Comparison of ENCODE assay signal across 39 cellular contexts in the genomic region with DNA sequence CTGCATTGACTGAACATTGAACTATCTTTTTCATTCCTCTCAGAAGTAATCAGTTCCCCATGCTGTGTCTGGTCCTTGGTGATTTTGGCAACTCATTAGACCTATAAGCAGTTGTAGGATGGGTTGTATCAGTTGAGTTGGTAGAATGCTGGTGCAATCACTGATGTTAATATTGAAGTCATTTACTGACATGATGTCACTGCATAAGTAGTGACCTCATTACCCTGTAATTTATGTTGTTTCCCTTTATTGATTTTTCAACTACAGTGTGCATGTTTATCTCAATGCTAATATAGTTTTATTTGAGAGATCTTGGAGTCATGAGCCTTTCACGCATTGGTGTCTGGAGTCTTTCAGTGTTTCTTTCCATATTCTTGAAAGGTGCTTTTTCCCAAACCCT.
"Had no signal": no experiment of that assay in that cellular context is flagged by ENCODE, and none has a peak within 500 bp of the region (broad histone marks: within the 10 kb centered on the region; RNA-seq: fewer than 3 reads in every experiment).

No MANE protein-coding gene starts in this region.

- H3K4me3 Mint-ChIP-seq: activated naive CD4-positive, alpha-beta T cell treated with anti-CD3 and anti-CD28 coated beads for 36 hours; activated naive CD4-positive, alpha-beta T cell treated with anti-CD3 and anti-CD28 coated beads, Interleukin-2, amount 10 ng/mL, durations not matched to agents 7 days and 5 days; activated naive CD4-positive, alpha-beta T cell treated with anti-CD3 and anti-CD28 coated beads, Interleukin-2, amount 50 U/mL, for 24 hours; activated naive CD8-positive, alpha-beta T cell; activated naive CD8-positive, alpha-beta T cell treated with anti-CD3 and anti-CD28 coated beads for 36 hours; activated naive CD8-positive, alpha-beta T cell treated with anti-CD3 and anti-CD28 coated beads, Interleukin-2, amount 10 ng/mL, durations not matched to agents 7 days and 5 days; activated naive CD8-positive, alpha-beta T cell treated with anti-CD3 and anti-CD28 coated beads, Interleukin-2, amount 50 U/mL, for 24 hours; activated T-cell treated with anti-CD3 and anti-CD28 coated beads, Interleukin-2, amount 50 U/mL, for 24 hours; activated T-cell treated with anti-CD3 and anti-CD28 coated beads, Interleukin-2, amount 50 U/mL, for 4 hours; activated T-cell treated with anti-CD3 and anti-CD28 coated beads, Interleukin-2, amount 50 U/mL, for 72 hours; activated T-helper 1 cell treated with anti-CD3 and anti-CD28 coated beads, Interleukin-12 subunit alpha, Interleukin-12 subunit beta, Interleukin-2, Interleukin-4 antibody, amounts not matched to agents 30 ng/mL and 10 ng/mL and 1 ng/mL, durations not matched to agents 14 hours and 24 hours and 36 hours; activated T-helper 17 cell treated with anti-CD3 and anti-CD28 coated beads, Interleukin-2, amount 50 U/mL, for 72 hours; brain; central memory CD8-positive, alpha-beta T cell had no signal

- H3K27me3 ChIP-seq: adrenal gland, ascending aorta, body of pancreas, brain microvascular endothelial cell, breast epithelium, cardiac muscle cell had no signal

- H3K36me3 ChIP-seq: adrenal gland, ascending aorta, brain microvascular endothelial cell, breast epithelium, cardiac muscle cell had no signal

- FAIRE-seq: bronchial epithelial cell had no signal

- H3K9me3 Mint-ChIP-seq: activated naive CD4-positive, alpha-beta T cell treated with anti-CD3 and anti-CD28 coated beads for 36 hours; activated naive CD4-positive, alpha-beta T cell treated with anti-CD3 and anti-CD28 coated beads, Interleukin-2, amount 10 ng/mL, durations not matched to agents 7 days and 5 days; activated naive CD4-positive, alpha-beta T cell treated with anti-CD3 and anti-CD28 coated beads, Interleukin-2, amount 50 U/mL, for 24 hours; activated naive CD4-positive, alpha-beta T cell treated with anti-CD3 and anti-CD28 coated beads, Interleukin-2, amount 50 U/mL, for 72 hours; activated naive CD8-positive, alpha-beta T cell treated with anti-CD3 and anti-CD28 coated beads, Interleukin-2, amount 10 ng/mL, durations not matched to agents 7 days and 5 days; activated naive CD8-positive, alpha-beta T cell treated with anti-CD3 and anti-CD28 coated beads, Interleukin-2, amount 50 U/mL, for 24 hours; activated T-helper 2 cell treated with anti-CD3 and anti-CD28 coated beads, Interferon-gamma antibody, Interleukin-2, Interleukin-4, amounts not matched to agents 10 μg/mL and 5 μg/mL and 100 μg/mL, durations not matched to agents 14 hours and 24 hours and 36 hours had no signal

- ATAC-seq: activated naive CD4-positive, alpha-beta T cell treated with anti-CD3 and anti-CD28 coated beads, Interleukin-2, amount 50 U/mL, for 72 hours; activated naive CD8-positive, alpha-beta T cell treated with anti-CD3 and anti-CD28 coated beads, Interleukin-2, amount 50 U/mL, for 24 hours; activated T-cell treated with anti-CD3 and anti-CD28 coated beads, Interleukin-2, amount 50 U/mL, for 4 hours; activated T-cell treated with anti-CD3 and anti-CD28 coated beads, Interleukin-2, amount 50 U/mL, for 72 hours; activated T-helper 17 cell treated with anti-CD3 and anti-CD28 coated beads, Interleukin-2, amount 50 U/mL, for 72 hours; body of pancreas had no signal

- H3K4me3 ChIP-seq: adrenal gland, ascending aorta, body of pancreas, breast epithelium, cardiac muscle cell had no signal

- H3K4me1 ChIP-seq: adrenal gland, ascending aorta, body of pancreas, breast epithelium had no signal

- H3K36me3 Mint-ChIP-seq: activated naive CD4-positive, alpha-beta T cell treated with anti-CD3 and anti-CD28 coated beads, Interleukin-2, amount 10 ng/mL, durations not matched to agents 7 days and 5 days; activated naive CD4-positive, alpha-beta T cell treated with anti-CD3 and anti-CD28 coated beads, Interleukin-2, amount 50 U/mL, for 24 hours; activated naive CD4-positive, alpha-beta T cell treated with anti-CD3 and anti-CD28 coated beads, Interleukin-2, amount 50 U/mL, for 72 hours; activated naive CD8-positive, alpha-beta T cell; activated naive CD8-positive, alpha-beta T cell treated with anti-CD3 and anti-CD28 coated beads for 36 hours; activated naive CD8-positive, alpha-beta T cell treated with anti-CD3 and anti-CD28 coated beads, Interleukin-2, amount 10 ng/mL, durations not matched to agents 7 days and 5 days; brain had no signal

- H3K27me3 Mint-ChIP-seq: activated naive CD4-positive, alpha-beta T cell treated with anti-CD3 and anti-CD28 coated beads, Interleukin-2, amount 10 ng/mL, durations not matched to agents 7 days and 5 days; activated naive CD4-positive, alpha-beta T cell treated with anti-CD3 and anti-CD28 coated beads, Interleukin-2, amount 50 U/mL, for 24 hours; activated naive CD8-positive, alpha-beta T cell; activated naive CD8-positive, alpha-beta T cell treated with anti-CD3 and anti-CD28 coated beads for 36 hours; activated naive CD8-positive, alpha-beta T cell treated with anti-CD3 and anti-CD28 coated beads, Interleukin-2, amount 10 ng/mL, durations not matched to agents 7 days and 5 days; activated naive CD8-positive, alpha-beta T cell treated with anti-CD3 and anti-CD28 coated beads, Interleukin-2, amount 50 U/mL, for 24 hours; activated T-cell treated with anti-CD3 and anti-CD28 coated beads, Interleukin-2, amount 50 U/mL, for 24 hours; activated T-helper 17 cell treated with anti-CD3 and anti-CD28 coated beads, Interleukin-2, amount 50 U/mL, for 72 hours; central memory CD8-positive, alpha-beta T cell had no signal

- H3K4me1 Mint-ChIP-seq: activated naive CD4-positive, alpha-beta T cell treated with anti-CD3 and anti-CD28 coated beads, Interleukin-2, amount 10 ng/mL, durations not matched to agents 7 days and 5 days; activated naive CD4-positive, alpha-beta T cell treated with anti-CD3 and anti-CD28 coated beads, Interleukin-2, amount 50 U/mL, for 24 hours; activated naive CD8-positive, alpha-beta T cell treated with anti-CD3 and anti-CD28 coated beads for 36 hours; activated naive CD8-positive, alpha-beta T cell treated with anti-CD3 and anti-CD28 coated beads, Interleukin-2, amount 10 ng/mL, durations not matched to agents 7 days and 5 days; activated naive CD8-positive, alpha-beta T cell treated with anti-CD3 and anti-CD28 coated beads, Interleukin-2, amount 50 U/mL, for 24 hours; activated T-helper 17 cell treated with anti-CD3 and anti-CD28 coated beads, Interleukin-2, amount 50 U/mL, for 72 hours; brain; central memory CD8-positive, alpha-beta T cell had no signal

- DNase-seq: activated effector memory CD4-positive, alpha-beta T cell treated with anti-CD3 and anti-CD28 coated beads, Interleukin-2, amount 50 U/mL, for 16 hours; activated effector memory CD4-positive, alpha-beta T cell treated with Interleukin-2 at 50 U/mL for 16 hours; activated gamma-delta T cell; activated gamma-delta T cell treated with Interleukin-2 at 50 U/mL for 16 hours; activated naive CD4-positive, alpha-beta T cell; activated naive CD4-positive, alpha-beta T cell treated with anti-CD3 and anti-CD28 coated beads for 36 hours; activated naive CD4-positive, alpha-beta T cell treated with anti-CD3 and anti-CD28 coated beads, Interleukin-2, amount 10 ng/mL, durations not matched to agents 7 days and 5 days; activated naive CD4-positive, alpha-beta T cell treated with anti-CD3 and anti-CD28 coated beads, Interleukin-2, amount 50 U/mL, for 16 hours; activated naive CD4-positive, alpha-beta T cell treated with Interleukin-2 at 50 U/mL for 16 hours; activated naive CD8-positive, alpha-beta T cell treated with anti-CD3 and anti-CD28 coated beads for 36 hours; activated naive CD8-positive, alpha-beta T cell treated with anti-CD3 and anti-CD28 coated beads, Interleukin-2, amount 10 ng/mL, durations not matched to agents 7 days and 5 days; activated naive CD8-positive, alpha-beta T cell treated with anti-CD3 and anti-CD28 coated beads, Interleukin-2, amount 50 U/mL, for 24 hours; activated T-cell treated with anti-CD3 and anti-CD28 coated beads, Interleukin-2, amount 50 U/mL, for 1 hour; activated T-cell treated with anti-CD3 and anti-CD28 coated beads, Interleukin-2, amount 50 U/mL, for 24 hours; activated T-cell treated with anti-CD3 and anti-CD28 coated beads, Interleukin-2, amount 50 U/mL, for 4 hours; activated T-cell treated with anti-CD3 and anti-CD28 coated beads, Interleukin-2, amount 50 U/mL, for 48 hours; activated T-cell treated with anti-CD3 and anti-CD28 coated beads, Interleukin-2, amount 50 U/mL, for 72 hours; adrenal gland; amniotic stem cell; amygdala; anterior cingulate cortex; aorta; body of pancreas; brain microvascular endothelial cell; caudate nucleus; central memory CD4-positive, alpha-beta T cell; cerebellar nuclear complex had no signal

- H3K27ac Mint-ChIP-seq: activated naive CD4-positive, alpha-beta T cell treated with anti-CD3 and anti-CD28 coated beads for 36 hours; activated naive CD4-positive, alpha-beta T cell treated with anti-CD3 and anti-CD28 coated beads, Interleukin-2, amount 10 ng/mL, durations not matched to agents 7 days and 5 days; activated naive CD4-positive, alpha-beta T cell treated with anti-CD3 and anti-CD28 coated beads, Interleukin-2, amount 50 U/mL, for 24 hours; activated naive CD4-positive, alpha-beta T cell treated with anti-CD3 and anti-CD28 coated beads, Interleukin-2, amount 50 U/mL, for 72 hours; activated naive CD8-positive, alpha-beta T cell; activated naive CD8-positive, alpha-beta T cell treated with anti-CD3 and anti-CD28 coated beads for 36 hours; activated naive CD8-positive, alpha-beta T cell treated with anti-CD3 and anti-CD28 coated beads, Interleukin-2, amount 10 ng/mL, durations not matched to agents 7 days and 5 days; activated naive CD8-positive, alpha-beta T cell treated with anti-CD3 and anti-CD28 coated beads, Interleukin-2, amount 50 U/mL, for 24 hours; activated T-cell treated with anti-CD3 and anti-CD28 coated beads, Interleukin-2, amount 50 U/mL, for 24 hours; activated T-cell treated with anti-CD3 and anti-CD28 coated beads, Interleukin-2, amount 50 U/mL, for 72 hours; activated T-helper 1 cell treated with anti-CD3 and anti-CD28 coated beads, Interleukin-12 subunit alpha, Interleukin-12 subunit beta, Interleukin-2, Interleukin-4 antibody, amounts not matched to agents 30 ng/mL and 10 ng/mL and 1 ng/mL, durations not matched to agents 14 hours and 24 hours and 36 hours; activated T-helper 17 cell treated with anti-CD3 and anti-CD28 coated beads, Interleukin-2, amount 50 U/mL, for 72 hours; activated T-helper 2 cell treated with anti-CD3 and anti-CD28 coated beads, Interferon-gamma antibody, Interleukin-2, Interleukin-4, amounts not matched to agents 10 μg/mL and 5 μg/mL and 100 μg/mL, durations not matched to agents 14 hours and 24 hours and 36 hours; brain had no signal

- H3K9me3 ChIP-seq: adrenal gland, ascending aorta, body of pancreas, breast epithelium had no signal

- H3K27ac ChIP-seq: adrenal gland, ascending aorta, body of pancreas, brain microvascular endothelial cell, breast epithelium, cardiac muscle cell had no signal
